In the genomic region with DNA sequence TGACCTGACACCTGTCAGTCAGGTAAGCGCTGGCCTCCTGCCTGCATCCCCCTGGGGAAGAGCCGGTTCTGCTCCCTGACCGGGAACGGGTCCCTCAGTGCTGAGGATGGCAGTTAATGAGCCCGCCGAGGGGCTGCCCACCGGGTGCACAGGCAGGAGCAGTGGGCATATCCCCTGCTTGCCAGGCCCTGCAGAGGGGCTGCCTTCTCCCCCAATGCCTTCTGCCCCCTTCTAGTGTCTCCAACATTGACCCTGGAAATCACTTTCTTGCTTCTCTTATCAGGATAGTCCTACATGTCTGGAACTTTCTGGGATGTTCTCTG, we compare ENCODE assay signal across 13 cellular contexts.
DNase-seq lines count a peak whose midpoint lies in the region; ATAC-seq and TF ChIP-seq lines count a peak whose summit lies in the region.
"Had no signal": no experiment of that assay in that cellular context is flagged by ENCODE, and none has a peak within 500 bp of the region (broad histone marks: within the 10 kb centered on the region; RNA-seq: fewer than 3 reads in every experiment).

No MANE protein-coding gene starts in this region.

- H3K4me3 ChIP-seq in iPS-18a (ENCODE audit: low read length): peak overlapping the region; percentile 63
- H3K4me3 ChIP-seq: lung had no signal

- peaks cover 13% of the 10 kb centered on the region for H3K27me3 Mint-ChIP-seq in activated naive CD4-positive, alpha-beta T cell treated with anti-CD3 and anti-CD28 coated beads for 36 hours (ENCODE audit: low read depth)
- H3K27me3 Mint-ChIP-seq in activated naive CD4-positive, alpha-beta T cell treated with anti-CD3 and anti-CD28 coated beads, Interleukin-2, amount 10 ng/mL, durations not matched to agents 7 days and 5 days: peaks cover 75% of the 10 kb centered on the region
- H3K27me3 Mint-ChIP-seq in activated CD8-positive, alpha-beta T cell treated with anti-CD3 and anti-CD28 coated beads, Interleukin-2, amount 10 ng/mL, durations not matched to agents 7 days and 5 days (ENCODE audit: low read depth): peaks cover 35% of the 10 kb centered on the region

- no peak for TF ChIP-seq CTCF in foreskin keratinocyte (conservative IDR thresholded peaks at IDR 0.05)

- POLR2A ChIA-PET in activated CD8-positive, alpha-beta T cell treated with anti-CD3 and anti-CD28 coated beads, Interleukin-2, amount 10 ng/mL, durations not matched to agents 7 days and 5 days (lab: Charles Lee): no interaction called here

- H3K9me3 ChIP-seq in iPS-18a (ENCODE audit: control insufficient read depth, low read depth, low read length): peaks cover 5% of the 10 kb centered on the region

- no peaks in the 10 kb centered on the region for H3K36me3 ChIP-seq in iPS-18a (ENCODE audit: control insufficient read depth, low read depth, low read length)
- H3K36me3 ChIP-seq: spleen had no signal

- no peak for ATAC-seq in activated CD8-positive, alpha-beta T cell treated with anti-CD3 and anti-CD28 coated beads, Interleukin-2, amount 10 ng/mL, durations not matched to agents 7 days and 5 days
- no peak for ATAC-seq in stimulated activated effector memory CD8-positive, alpha-beta T cell treated with anti-CD3 and anti-CD28 coated beads, Interleukin-12 subunit alpha, Interleukin-12 subunit beta, amount 100 ng/mL, for 72 hours
- no peak for ATAC-seq in foreskin keratinocyte
- no peak for ATAC-seq in HG02885 (IDR thresholded peaks at IDR 0.05; ENCODE audit: poor library complexity, unreplicated experiment)

- DNase-seq in activated naive CD4-positive, alpha-beta T cell treated with anti-CD3 and anti-CD28 coated beads for 36 hours: no peak
- DNase-seq in activated naive CD4-positive, alpha-beta T cell treated with anti-CD3 and anti-CD28 coated beads, Interleukin-2, amount 10 ng/mL, durations not matched to agents 7 days and 5 days: no peak
- no peak for DNase-seq in activated CD8-positive, alpha-beta T cell treated with anti-CD3 and anti-CD28 coated beads, Interleukin-2, amount 10 ng/mL, durations not matched to agents 7 days and 5 days
- no peak for DNase-seq in stimulated activated effector memory CD8-positive, alpha-beta T cell treated with anti-CD3 and anti-CD28 coated beads, Interleukin-12 subunit alpha, Interleukin-12 subunit beta, amount 100 ng/mL, for 72 hours (ENCODE audit: low spot score in 2 of 2)
- no peak for DNase-seq in occipital lobe (lab: John Stamatoyannopoulos, UW)
- no peak for DNase-seq in foreskin keratinocyte
- DNase-seq: activated CD4-positive, CD25-positive, alpha-beta regulatory T cell; effector memory CD4-positive, alpha-beta T cell had no signal

- H3K27ac ChIP-seq in iPS-18a (ENCODE audit: low read length): no peak overlapping the region
- no peak overlapping the region for H3K27ac ChIP-seq in foreskin keratinocyte
- H3K27ac ChIP-seq: spleen had no signal

- CTCF ChIA-PET in activated naive CD4-positive, alpha-beta T cell treated with anti-CD3 and anti-CD28 coated beads for 36 hours (lab: Charles Lee): interaction anchor here (0.7 to 1.5 kb wide), 4 partner anchors 8 to 333 kb away, joined by 3 to 7 read pairs (median 4); no protein-coding TSS in a partner anchor
- CTCF ChIA-PET in activated naive CD4-positive, alpha-beta T cell treated with anti-CD3 and anti-CD28 coated beads, Interleukin-2, amount 10 ng/mL, durations not matched to agents 7 days and 5 days (lab: Charles Lee): no interaction called here
- CTCF ChIA-PET in activated CD8-positive, alpha-beta T cell treated with anti-CD3 and anti-CD28 coated beads, Interleukin-2, amount 10 ng/mL, durations not matched to agents 7 days and 5 days (lab: Charles Lee): no interaction called here

- H3K4me1 Mint-ChIP-seq in activated naive CD4-positive, alpha-beta T cell treated with anti-CD3 and anti-CD28 coated beads for 36 hours (ENCODE audit: low read depth): no peaks in the 10 kb centered on the region
- H3K4me1 Mint-ChIP-seq in activated naive CD4-positive, alpha-beta T cell treated with anti-CD3 and anti-CD28 coated beads, Interleukin-2, amount 10 ng/mL, durations not matched to agents 7 days and 5 days: peaks cover 9% of the 10 kb centered on the region
- peaks cover 3% of the 10 kb centered on the region for H3K4me1 Mint-ChIP-seq in activated CD8-positive, alpha-beta T cell treated with anti-CD3 and anti-CD28 coated beads, Interleukin-2, amount 10 ng/mL, durations not matched to agents 7 days and 5 days (ENCODE audit: low read depth)
- H3K4me1 Mint-ChIP-seq in stimulated activated effector memory CD8-positive, alpha-beta T cell treated with anti-CD3 and anti-CD28 coated beads, Interleukin-12 subunit alpha, Interleukin-12 subunit beta, amount 100 ng/mL, for 72 hours: no peaks in the 10 kb centered on the region

- peaks cover 28% of the 10 kb centered on the region for H3K27me3 ChIP-seq in iPS-18a (ENCODE audit: control insufficient read depth, insufficient read depth, low read length)
- H3K27me3 ChIP-seq in foreskin keratinocyte: peaks cover 34% of the 10 kb centered on the region

- peak overlapping the region; percentile 64 for H3K4me3 Mint-ChIP-seq in activated naive CD4-positive, alpha-beta T cell treated with anti-CD3 and anti-CD28 coated beads for 36 hours
- no peak overlapping the region for H3K4me3 Mint-ChIP-seq in activated naive CD4-positive, alpha-beta T cell treated with anti-CD3 and anti-CD28 coated beads, Interleukin-2, amount 10 ng/mL, durations not matched to agents 7 days and 5 days
- H3K4me3 Mint-ChIP-seq in activated CD8-positive, alpha-beta T cell treated with anti-CD3 and anti-CD28 coated beads, Interleukin-2, amount 10 ng/mL, durations not matched to agents 7 days and 5 days: peak overlapping the region; percentile 43
- H3K4me3 Mint-ChIP-seq in stimulated activated effector memory CD8-positive, alpha-beta T cell treated with anti-CD3 and anti-CD28 coated beads, Interleukin-12 subunit alpha, Interleukin-12 subunit beta, amount 100 ng/mL, for 72 hours: peak overlapping the region; percentile 11
- H3K4me3 Mint-ChIP-seq: activated T-helper 1 cell treated with anti-CD3 and anti-CD28 coated beads, Interleukin-12 subunit alpha, Interleukin-12 subunit beta, Interleukin-2, Interleukin-4 antibody, amounts not matched to agents 30 ng/mL and 10 ng/mL and 1 ng/mL, durations not matched to agents 14 hours and 24 hours and 36 hours had no signal

- no peak overlapping the region for H3K9ac ChIP-seq in iPS-18a (ENCODE audit: low read length)

- intact Hi-C loops in activated naive CD4-positive, alpha-beta T cell treated with anti-CD3 and anti-CD28 coated beads for 36 hours (cut with micrococcal nuclease): no loop called here

- peaks cover 3% of the 10 kb centered on the region for H3K9me3 Mint-ChIP-seq in activated naive CD4-positive, alpha-beta T cell treated with anti-CD3 and anti-CD28 coated beads for 36 hours
- peaks cover 4% of the 10 kb centered on the region for H3K9me3 Mint-ChIP-seq in activated naive CD4-positive, alpha-beta T cell treated with anti-CD3 and anti-CD28 coated beads, Interleukin-2, amount 10 ng/mL, durations not matched to agents 7 days and 5 days
- peaks cover 5% of the 10 kb centered on the region for H3K9me3 Mint-ChIP-seq in activated CD8-positive, alpha-beta T cell treated with anti-CD3 and anti-CD28 coated beads, Interleukin-2, amount 10 ng/mL, durations not matched to agents 7 days and 5 days (ENCODE audit: insufficient read depth)
- peaks cover 2% of the 10 kb centered on the region for H3K9me3 Mint-ChIP-seq in stimulated activated effector memory CD8-positive, alpha-beta T cell treated with anti-CD3 and anti-CD28 coated beads, Interleukin-12 subunit alpha, Interleukin-12 subunit beta, amount 100 ng/mL, for 72 hours

- no peaks in the 10 kb centered on the region for H3K36me3 Mint-ChIP-seq in activated naive CD4-positive, alpha-beta T cell treated with anti-CD3 and anti-CD28 coated beads for 36 hours (ENCODE audit: low read depth)
- peaks cover 1% of the 10 kb centered on the region for H3K36me3 Mint-ChIP-seq in activated naive CD4-positive, alpha-beta T cell treated with anti-CD3 and anti-CD28 coated beads, Interleukin-2, amount 10 ng/mL, durations not matched to agents 7 days and 5 days
- H3K36me3 Mint-ChIP-seq in activated CD8-positive, alpha-beta T cell treated with anti-CD3 and anti-CD28 coated beads, Interleukin-2, amount 10 ng/mL, durations not matched to agents 7 days and 5 days (ENCODE audit: low read depth): peaks cover 2% of the 10 kb centered on the region
- no peaks in the 10 kb centered on the region for H3K36me3 Mint-ChIP-seq in stimulated activated effector memory CD8-positive, alpha-beta T cell treated with anti-CD3 and anti-CD28 coated beads, Interleukin-12 subunit alpha, Interleukin-12 subunit beta, amount 100 ng/mL, for 72 hours

- no peak overlapping the region for H3K27ac Mint-ChIP-seq in activated naive CD4-positive, alpha-beta T cell treated with anti-CD3 and anti-CD28 coated beads for 36 hours
- H3K27ac Mint-ChIP-seq in activated naive CD4-positive, alpha-beta T cell treated with anti-CD3 and anti-CD28 coated beads, Interleukin-2, amount 10 ng/mL, durations not matched to agents 7 days and 5 days: no peak overlapping the region
- no peak overlapping the region for H3K27ac Mint-ChIP-seq in activated CD8-positive, alpha-beta T cell treated with anti-CD3 and anti-CD28 coated beads, Interleukin-2, amount 10 ng/mL, durations not matched to agents 7 days and 5 days
- H3K27ac Mint-ChIP-seq in stimulated activated effector memory CD8-positive, alpha-beta T cell treated with anti-CD3 and anti-CD28 coated beads, Interleukin-12 subunit alpha, Interleukin-12 subunit beta, amount 100 ng/mL, for 72 hours: no peak overlapping the region
- H3K27ac Mint-ChIP-seq: activated T-helper 1 cell treated with anti-CD3 and anti-CD28 coated beads, Interleukin-12 subunit alpha, Interleukin-12 subunit beta, Interleukin-2, Interleukin-4 antibody, amounts not matched to agents 30 ng/mL and 10 ng/mL and 1 ng/mL, durations not matched to agents 14 hours and 24 hours and 36 hours had no signal

- H3K4me1 ChIP-seq in iPS-18a (ENCODE audit: control insufficient read depth, low read depth, low read length) (peaks cover 3% of the 10 kb centered on the region), foreskin keratinocyte (no peaks in the 10 kb centered on the region)
